8 cellular contexts compared by ENCODE assay signal in the genomic region with DNA sequence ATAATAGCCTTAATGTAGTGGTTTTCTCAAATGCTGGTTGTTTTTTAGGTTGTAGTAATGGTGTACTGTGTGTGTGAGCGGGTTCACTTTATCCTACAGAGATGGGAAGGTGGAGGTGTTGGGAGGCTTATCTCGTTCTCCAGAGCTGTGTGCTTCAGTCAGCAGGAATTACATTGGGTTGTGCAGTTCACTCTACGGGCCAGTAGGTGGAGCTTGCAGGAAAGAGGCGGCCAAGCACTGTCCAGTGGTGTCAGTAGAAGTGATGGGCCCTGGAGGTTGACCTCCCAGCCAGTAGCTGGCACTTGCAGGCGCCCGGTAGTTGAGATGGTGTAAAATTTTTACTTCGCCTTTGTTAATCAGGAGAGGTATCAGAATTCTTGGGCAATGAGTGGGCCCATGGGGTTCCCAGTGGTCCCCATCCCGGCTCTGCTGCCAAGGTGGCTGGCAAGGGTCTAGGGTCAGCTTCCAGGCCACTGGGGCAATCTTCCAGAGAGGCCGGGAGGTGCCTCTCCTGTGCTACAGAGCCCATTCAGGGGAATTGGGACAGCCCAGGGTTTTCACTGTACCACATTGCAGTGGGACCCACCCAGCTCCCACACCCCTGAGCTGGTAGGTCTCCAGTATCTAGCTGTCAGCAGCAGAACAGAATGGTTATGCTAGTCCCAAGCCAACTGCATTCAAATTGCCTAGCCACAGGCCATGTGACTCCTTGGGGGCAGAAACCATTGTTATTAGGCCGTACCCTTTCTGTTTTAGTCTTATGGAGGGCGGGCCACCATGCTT. TPM values are rescaled to one million over a fixed set of nuclear protein-coding genes. Genes with fewer than 3 reads are reported as not detected.
DNase-seq lines count a peak whose midpoint lies in the region; ATAC-seq, FAIRE-seq and TF ChIP-seq lines count a peak whose summit lies in the region.

No MANE protein-coding gene starts in this region.

- H3K27me3 ChIP-seq in pancreas (no peaks in the 10 kb centered on the region), aorta (ENCODE audit: control insufficient read depth in 1 of 2, insufficient read depth in 2 of 2, low read length in 1 of 2) (no peaks in the 10 kb centered on the region)

- peak overlapping the region in 1 of 4 donors; percentile 5 for H3K27ac ChIP-seq in pancreas
- H3K27ac ChIP-seq in aorta (ENCODE audit: low read depth in 1 of 2, low read length in 2 of 2), result no peak overlapping the region

- H3K4me1 ChIP-seq in pancreas (no peaks in the 10 kb centered on the region), aorta (ENCODE audit: control insufficient read depth in 1 of 2, insufficient read depth in 2 of 2, low read length in 2 of 2) (no peaks in the 10 kb centered on the region)

- 56 to 64% methylated on average over 11 of the region's 11 CpGs for WGBS in pancreas, 2 donors
- WGBS in aorta, 2 donors, result 72% methylated on average over 11 of the region's 11 CpGs

- DNase-seq in ELR (ENCODE audit: low read depth), result peak; percentile 76
- DNase-seq in HuH-7 (ENCODE audit: low spot score), result peak; percentile 51
- peak; percentile 55 for DNase-seq in RCC 7860 (ENCODE audit: low spot score)
- DNase-seq in activated naive CD4-positive, alpha-beta T cell (lab: John Stamatoyannopoulos, UW), result peak; percentile 5 to 21 (median 10)
- DNase-seq in frontal cortex (ENCODE audit: low spot score in 2 of 2), result peak; percentile 28 to 51
- peak; percentile 57 to 77 (median 69) for DNase-seq in pancreas
- peak; percentile 74 to 78 for DNase-seq in aorta

- peak; percentile 77 for ATAC-seq in GM21576 (IDR thresholded peaks at IDR 0.05; ENCODE audit: unreplicated experiment)
- peak; percentile 88 to 98 (median 94) for ATAC-seq in pancreas
- peak; percentile 75 for ATAC-seq in aorta (ENCODE audit: low FRiP score)

- H3K9me3 ChIP-seq in pancreas (no peaks in the 10 kb centered on the region), aorta (ENCODE audit: control insufficient read depth, low read length) (no peaks in the 10 kb centered on the region)

- H3K36me3 ChIP-seq in pancreas (peaks cover 0 to 22% (median 0%) of the 10 kb centered on the region in 3 donors), aorta (ENCODE audit: control insufficient read depth in 1 of 2, insufficient read depth in 2 of 2, low read length in 1 of 2) (peaks cover 0 to 5% of the 10 kb centered on the region in 2 donors)

- peak; percentile 68 to 82 (median 78) for TF ChIP-seq CTCF in pancreas (IDR thresholded peaks at IDR 0.05)

- intact Hi-C loops in pancreas (cut with DNase I) (loop anchor here in 1 of 3 donors (10.0 kb wide), 1 partner anchor 94 kb away; no protein-coding TSS in a partner anchor), aorta (cut with DNase I) (loop anchor here (2.0 to 5.0 kb wide), 2 partner anchors 104 to 106 kb away; no protein-coding TSS in a partner anchor)

- H3K4me3 ChIP-seq in pancreas (no peak overlapping the region), aorta (ENCODE audit: low read length in 2 of 2) (no peak overlapping the region)

- FAIRE-seq in RCC 7860 (lab: Jason Lieb, UNC) (no peak), frontal cortex (lab: Jason Lieb, UNC) (no peak), pancreas (lab: Jason Lieb, UNC) (no peak)

RNA-seq across cellular contexts. Expression of a gene that starts 43.8 kb away (rescaled TPM):
- total RNA-seq in frontal cortex, result 144 TPM
- 10 to 100 TPM; 20.2 to 39.1 (median 24.7) TPM for total RNA-seq in pancreas
- polyA plus RNA-seq in pancreas, result 10 to 100 TPM; 20.3 to 23.0 TPM
- total RNA-seq in aorta, result 10 to 100 TPM; 41.1 to 51.2 TPM
- polyA plus RNA-seq in aorta, result 10 to 100 TPM; 18.4 to 22.5 TPM

Comparison
In these comparisons a context has a peak if more than half of its experiments do, and no peak if none do; other contexts are left out.
1. DNase-seq: peak in every context shown above with its lines; median percentile 76 in ELR; 76 in aorta; 69 in pancreas; 55 in RCC 7860; 51 in HuH-7; 40 in frontal cortex; 10 in activated naive CD4-positive, alpha-beta T cell.